In the genomic region with DNA sequence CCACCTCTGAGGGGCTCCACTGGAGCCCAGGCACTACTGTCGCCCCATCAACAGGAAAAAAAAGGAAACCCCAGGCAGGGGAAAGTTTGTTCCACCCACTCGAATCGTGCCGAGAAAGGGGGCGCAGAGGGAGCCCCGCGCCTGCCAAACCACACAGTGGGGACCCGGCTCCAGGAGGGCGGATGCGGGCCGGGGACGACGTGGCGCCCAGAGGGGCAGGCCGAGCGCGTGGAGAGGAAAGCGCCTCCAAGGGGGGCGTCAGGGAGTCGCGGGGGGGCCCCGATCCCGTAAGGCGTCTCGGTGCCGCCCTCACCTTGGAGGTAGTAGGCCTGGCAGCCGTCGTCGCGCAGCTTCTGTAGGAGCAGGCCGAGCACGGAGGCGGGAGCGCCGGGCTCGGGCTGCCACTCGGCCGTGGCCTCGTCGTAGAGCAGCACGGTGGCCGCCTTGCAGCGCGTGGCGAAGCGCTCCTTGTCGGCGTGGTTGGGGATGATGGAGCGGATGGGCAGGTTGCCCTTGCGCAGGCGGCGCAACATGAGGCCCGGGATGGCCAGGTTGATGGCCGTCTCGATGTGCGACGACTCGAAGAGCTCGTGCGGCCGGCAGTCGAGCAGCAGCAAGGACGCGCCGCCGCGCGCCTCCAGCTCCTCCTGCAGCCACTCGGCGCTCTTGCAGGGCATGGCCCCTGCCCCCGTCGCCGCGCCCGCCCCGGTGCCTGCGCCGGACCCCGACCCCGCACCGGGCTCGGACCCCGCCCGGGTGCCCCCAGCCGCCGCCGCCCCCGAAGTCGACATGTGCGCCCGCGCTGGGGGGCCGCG, we compare ENCODE assay signal across 1 cellular context.
TF ChIP-seq lines count a peak whose summit lies in the region.

No MANE protein-coding gene starts in this region.

TF ChIP-seq in endothelial cell of umbilical vein, 7 proteins besides CTCF, POLR2A, EP300 and RAD21:
- TF ChIP-seq JUN (IDR thresholded peaks at IDR 0.05; ENCODE audit: borderline replicate concordance, insufficient read depth, insufficient read length, low read depth) (no peak), POLR2AphosphoS5 (IDR thresholded peaks at IDR 0.05; ENCODE audit: insufficient read depth, low read depth, low read length) (peak; percentile 67), FOS (IDR thresholded peaks at IDR 0.05; ENCODE audit: borderline replicate concordance, insufficient read depth, low read length) (no peak)
- TF ChIP-seq, protein P1, sequence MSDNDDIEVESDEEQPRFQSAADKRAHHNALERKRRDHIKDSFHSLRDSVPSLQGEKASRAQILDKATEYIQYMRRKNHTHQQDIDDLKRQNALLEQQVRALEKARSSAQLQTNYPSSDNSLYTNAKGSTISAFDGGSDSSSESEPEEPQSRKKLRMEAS (IDR thresholded peaks at IDR 0.05; ENCODE audit: insufficient read depth, insufficient read length) = peak; percentile 9
